ENCODE assay signal across 16 cellular contexts in genomic region chr18:46069524-46069923, GRCh38. TPM values are rescaled to one million over a fixed set of nuclear protein-coding genes. Genes with fewer than 3 reads are reported as not detected.
DNase-seq lines count a peak whose midpoint lies in the region; ATAC-seq and TF ChIP-seq lines count a peak whose summit lies in the region.
"Had no signal": no experiment of that assay in that cellular context is flagged by ENCODE, and none has a peak within 500 bp of the region (broad histone marks: within the 10 kb centered on the region; RNA-seq: fewer than 3 reads in every experiment).

No MANE protein-coding gene starts in this region.

- H3K27ac Mint-ChIP-seq in activated naive CD8-positive, alpha-beta T cell: peak overlapping the region; percentile 17
- H3K27ac Mint-ChIP-seq in activated naive CD8-positive, alpha-beta T cell treated with anti-CD3 and anti-CD28 coated beads for 36 hours: no peak overlapping the region
- H3K27ac Mint-ChIP-seq in activated T-helper 1 cell treated with anti-CD3 and anti-CD28 coated beads, Interleukin-12 subunit alpha, Interleukin-12 subunit beta, Interleukin-2, Interleukin-4 antibody, amounts not matched to agents 30 ng/mL and 10 ng/mL and 1 ng/mL, durations not matched to agents 14 hours and 24 hours and 36 hours: no peak overlapping the region
- H3K27ac Mint-ChIP-seq in immature natural killer cell: peak overlapping the region; percentile 9 to 82 (median 55)
- no peak overlapping the region for H3K27ac Mint-ChIP-seq in GM23338
- H3K27ac Mint-ChIP-seq: activated CD4-positive, alpha-beta T cell treated with anti-CD3 and anti-CD28 coated beads, Interleukin-2, amount 10 ng/mL, durations not matched to agents 7 days and 5 days; memory B cell had no signal

- no peaks in the 10 kb centered on the region for H3K27me3 Mint-ChIP-seq in activated naive CD8-positive, alpha-beta T cell
- H3K27me3 Mint-ChIP-seq in activated naive CD8-positive, alpha-beta T cell treated with anti-CD3 and anti-CD28 coated beads for 36 hours: no peaks in the 10 kb centered on the region
- peaks cover 3% of the 10 kb centered on the region for H3K27me3 Mint-ChIP-seq in activated T-helper 1 cell treated with anti-CD3 and anti-CD28 coated beads, Interleukin-12 subunit alpha, Interleukin-12 subunit beta, Interleukin-2, Interleukin-4 antibody, amounts not matched to agents 30 ng/mL and 10 ng/mL and 1 ng/mL, durations not matched to agents 14 hours and 24 hours and 36 hours (ENCODE audit: insufficient read depth)
- H3K27me3 Mint-ChIP-seq in immature natural killer cell (ENCODE audit: low read depth in 3 of 3) (peaks cover 0 to 3% (median under 1%) of the 10 kb centered on the region in 3 donors), GM23338 (ENCODE audit: insufficient read depth, low read depth, poor library complexity) (peaks cover 32% of the 10 kb centered on the region)
- H3K27me3 Mint-ChIP-seq: activated CD4-positive, alpha-beta T cell treated with anti-CD3 and anti-CD28 coated beads, Interleukin-2, amount 10 ng/mL, durations not matched to agents 7 days and 5 days; brain had no signal

- H3K27ac ChIP-seq in suprapubic skin (peak overlapping the region; percentile 39), GM23338 (ENCODE audit: low read depth) (no peak overlapping the region), stomach (peak overlapping the region in 2 of 5 donors; percentile 8 to 20), tibial nerve (no peak overlapping the region)
- H3K27ac ChIP-seq: dorsolateral prefrontal cortex had no signal

- H3K36me3 Mint-ChIP-seq in activated naive CD8-positive, alpha-beta T cell: no peaks in the 10 kb centered on the region
- peaks cover 9% of the 10 kb centered on the region for H3K36me3 Mint-ChIP-seq in activated naive CD8-positive, alpha-beta T cell treated with anti-CD3 and anti-CD28 coated beads for 36 hours
- H3K36me3 Mint-ChIP-seq in activated T-helper 1 cell treated with anti-CD3 and anti-CD28 coated beads, Interleukin-12 subunit alpha, Interleukin-12 subunit beta, Interleukin-2, Interleukin-4 antibody, amounts not matched to agents 30 ng/mL and 10 ng/mL and 1 ng/mL, durations not matched to agents 14 hours and 24 hours and 36 hours (ENCODE audit: low read depth): peaks cover 4% of the 10 kb centered on the region
- no peaks in the 10 kb centered on the region for H3K36me3 Mint-ChIP-seq in immature natural killer cell
- H3K36me3 Mint-ChIP-seq in GM23338 (ENCODE audit: low read depth): no peaks in the 10 kb centered on the region
- H3K36me3 Mint-ChIP-seq: brain, memory B cell had no signal

- H3K4me3 ChIP-seq in suprapubic skin: no peak overlapping the region
- no peak overlapping the region for H3K4me3 ChIP-seq in GM23338
- H3K4me3 ChIP-seq in stomach: peak overlapping the region in 1 of 4 donors; percentile 86
- no peak overlapping the region for H3K4me3 ChIP-seq in tibial nerve
- H3K4me3 ChIP-seq: dorsolateral prefrontal cortex had no signal

- no peaks in the 10 kb centered on the region for H3K9me3 Mint-ChIP-seq in activated naive CD8-positive, alpha-beta T cell (ENCODE audit: low read depth)
- H3K9me3 Mint-ChIP-seq in activated naive CD8-positive, alpha-beta T cell treated with anti-CD3 and anti-CD28 coated beads for 36 hours: no peaks in the 10 kb centered on the region
- no peaks in the 10 kb centered on the region for H3K9me3 Mint-ChIP-seq in activated T-helper 1 cell treated with anti-CD3 and anti-CD28 coated beads, Interleukin-12 subunit alpha, Interleukin-12 subunit beta, Interleukin-2, Interleukin-4 antibody, amounts not matched to agents 30 ng/mL and 10 ng/mL and 1 ng/mL, durations not matched to agents 14 hours and 24 hours and 36 hours
- H3K9me3 Mint-ChIP-seq in immature natural killer cell: no peaks in the 10 kb centered on the region
- H3K9me3 Mint-ChIP-seq in GM23338: no peaks in the 10 kb centered on the region

- intact Hi-C loops in activated T-helper 1 cell treated with anti-CD3 and anti-CD28 coated beads, Interleukin-12 subunit alpha, Interleukin-12 subunit beta, Interleukin-2, Interleukin-4 antibody, amounts not matched to agents 30 ng/mL and 10 ng/mL and 1 ng/mL, durations not matched to agents 14 hours and 24 hours and 36 hours (cut with micrococcal nuclease): loop anchor here (1.0 kb wide), 1 partner anchor 56 kb away; no protein-coding TSS in a partner anchor
- intact Hi-C loops in stomach (cut with DNase I; ENCODE audit: low total_unique reads): loop anchor here (10.0 kb wide), 1 partner anchor 385 kb away; no protein-coding TSS in a partner anchor

- H3K36me3 ChIP-seq in suprapubic skin (no peaks in the 10 kb centered on the region), GM23338 (ENCODE audit: insufficient read depth) (no peaks in the 10 kb centered on the region), stomach (no peaks in the 10 kb centered on the region), tibial nerve (no peaks in the 10 kb centered on the region)

- 56% methylated on average over 4 of the region's 4 CpGs for WGBS in suprapubic skin
- WGBS in stomach, 5 donors: 59 to 66% (median 63%) methylated on average over 4 of the region's 4 CpGs
- 76 to 82% methylated on average over 4 of the region's 4 CpGs for WGBS in tibial nerve, 2 donors

- peak overlapping the region; percentile 5 for H3K4me3 Mint-ChIP-seq in activated naive CD8-positive, alpha-beta T cell
- H3K4me3 Mint-ChIP-seq in activated naive CD8-positive, alpha-beta T cell treated with anti-CD3 and anti-CD28 coated beads for 36 hours: no peak overlapping the region
- H3K4me3 Mint-ChIP-seq in activated T-helper 1 cell treated with anti-CD3 and anti-CD28 coated beads, Interleukin-12 subunit alpha, Interleukin-12 subunit beta, Interleukin-2, Interleukin-4 antibody, amounts not matched to agents 30 ng/mL and 10 ng/mL and 1 ng/mL, durations not matched to agents 14 hours and 24 hours and 36 hours: peak overlapping the region; percentile 37
- H3K4me3 Mint-ChIP-seq in immature natural killer cell: peak overlapping the region; percentile 20 to 89 (median 82)
- no peak overlapping the region for H3K4me3 Mint-ChIP-seq in GM23338
- H3K4me3 Mint-ChIP-seq: activated CD4-positive, alpha-beta T cell treated with anti-CD3 and anti-CD28 coated beads, Interleukin-2, amount 10 ng/mL, durations not matched to agents 7 days and 5 days; memory B cell had no signal

- peaks cover 36% of the 10 kb centered on the region for H3K4me1 Mint-ChIP-seq in activated naive CD8-positive, alpha-beta T cell (ENCODE audit: low read depth)
- peaks cover 42% of the 10 kb centered on the region for H3K4me1 Mint-ChIP-seq in activated naive CD8-positive, alpha-beta T cell treated with anti-CD3 and anti-CD28 coated beads for 36 hours
- H3K4me1 Mint-ChIP-seq in activated T-helper 1 cell treated with anti-CD3 and anti-CD28 coated beads, Interleukin-12 subunit alpha, Interleukin-12 subunit beta, Interleukin-2, Interleukin-4 antibody, amounts not matched to agents 30 ng/mL and 10 ng/mL and 1 ng/mL, durations not matched to agents 14 hours and 24 hours and 36 hours (ENCODE audit: low read depth): peaks cover 44% of the 10 kb centered on the region
- H3K4me1 Mint-ChIP-seq in immature natural killer cell: peaks cover 55 to 58% of the 10 kb centered on the region in 2 donors
- peaks cover 2% of the 10 kb centered on the region; the same call in 2 of the 3 replicates for H3K4me1 Mint-ChIP-seq in GM23338

- H3K9me3 ChIP-seq in suprapubic skin (no peaks in the 10 kb centered on the region), stomach (no peaks in the 10 kb centered on the region), tibial nerve (peaks cover 0 to 4% (median 0%) of the 10 kb centered on the region in 4 donors)

- no peaks in the 10 kb centered on the region for H3K27me3 ChIP-seq in suprapubic skin
- peaks cover 39% of the 10 kb centered on the region for H3K27me3 ChIP-seq in GM23338 (ENCODE audit: insufficient read depth)
- no peaks in the 10 kb centered on the region for H3K27me3 ChIP-seq in stomach
- H3K27me3 ChIP-seq in tibial nerve: no peaks in the 10 kb centered on the region

- TF ChIP-seq POLR2A in suprapubic skin (IDR thresholded peaks at IDR 0.05): no peak
- no peak for TF ChIP-seq POLR2A in stomach (IDR thresholded peaks at IDR 0.05)
- TF ChIP-seq POLR2A in tibial nerve (IDR thresholded peaks at IDR 0.05): no peak

- peaks cover 7% of the 10 kb centered on the region; the same call in 1 of the 2 replicates for H3F3A ChIP-seq in GM23338 (replicated peaks; ENCODE audit: low read depth)

- TF ChIP-seq EP300 in suprapubic skin (IDR thresholded peaks at IDR 0.05) (no peak), stomach (IDR thresholded peaks at IDR 0.05) (no peak), tibial nerve (IDR thresholded peaks at IDR 0.05) (no peak)

- no peak for DNase-seq in activated naive CD8-positive, alpha-beta T cell treated with anti-CD3 and anti-CD28 coated beads for 36 hours
- no peak for DNase-seq in activated T-helper 1 cell treated with anti-CD3 and anti-CD28 coated beads, Interleukin-12 subunit alpha, Interleukin-12 subunit beta, Interleukin-2, Interleukin-4 antibody, amounts not matched to agents 30 ng/mL and 10 ng/mL and 1 ng/mL, durations not matched to agents 14 hours and 24 hours and 36 hours (ENCODE audit: low spot score)
- DNase-seq in immature natural killer cell (no peak), suprapubic skin (ENCODE audit: low spot score in 2 of 2) (no peak), GM23338 (ENCODE audit: low spot score) (no peak), stomach (no peak), tibial nerve (ENCODE audit: low spot score in 2 of 2) (no peak)
- DNase-seq: activated CD4-positive, alpha-beta T cell treated with anti-CD3 and anti-CD28 coated beads, Interleukin-2, amount 10 ng/mL, durations not matched to agents 7 days and 5 days; activated gamma-delta T cell; dorsolateral prefrontal cortex; NCI-H2107; occipital lobe; T1000 had no signal

- no peak for TF ChIP-seq CTCF in suprapubic skin (IDR thresholded peaks at IDR 0.05)
- no peak for TF ChIP-seq CTCF in GM23338 (conservative IDR thresholded peaks at IDR 0.05; ENCODE audit: low read depth in 2 of 2)
- TF ChIP-seq CTCF in stomach (IDR thresholded peaks at IDR 0.05): no peak
- TF ChIP-seq CTCF in tibial nerve (IDR thresholded peaks at IDR 0.05): no peak

- H3K79me2 ChIP-seq in GM23338 (replicated peaks; ENCODE audit: insufficient read depth): no peaks in the 10 kb centered on the region

- H3K4me2 ChIP-seq in GM23338: no peak overlapping the region

- H3K9me2 ChIP-seq in GM23338 (ENCODE audit: insufficient read depth): no peaks in the 10 kb centered on the region

- peaks cover 5% of the 10 kb centered on the region; the same call in 1 of the 2 replicates for H4K20me1 ChIP-seq in GM23338 (replicated peaks; ENCODE audit: insufficient read depth)

- no peak for ATAC-seq in GM23338

- H3K4me1 ChIP-seq in suprapubic skin (peaks cover 42% of the 10 kb centered on the region), GM23338 (ENCODE audit: insufficient read depth) (no peaks in the 10 kb centered on the region), stomach (peaks cover 17 to 57% (median 39%) of the 10 kb centered on the region in 4 donors), tibial nerve (peaks cover 0 to 30% (median 13%) of the 10 kb centered on the region in 4 donors)

- no peak overlapping the region for H2AFZ ChIP-seq in GM23338

RNA-seq across cellular contexts. Expression of gene PSTPIP2, which starts 2.5 kb away (rescaled TPM):
- 10 to 100 TPM; 21.6 to 22.0 TPM for total RNA-seq in activated naive CD8-positive, alpha-beta T cell treated with anti-CD3 and anti-CD28 coated beads for 36 hours
- 19.2 and 23.6 TPM in 2 replicates for total RNA-seq in activated T-helper 1 cell treated with anti-CD3 and anti-CD28 coated beads, Interleukin-12 subunit alpha, Interleukin-12 subunit beta, Interleukin-2, Interleukin-4 antibody, amounts not matched to agents 30 ng/mL and 10 ng/mL and 1 ng/mL, durations not matched to agents 14 hours and 24 hours and 36 hours
- polyA plus RNA-seq in immature natural killer cell (10 to 100 TPM; 27.7 to 37.7 (median 31.6) TPM), GM23338 (2016; fragmentation: Nextera tagmentation; extraction: Ambion mirVana) (1.1 and 1.4 TPM in 2 replicates), stomach (10 to 100 TPM in 1 of 3 donors, 1 to 10 TPM in 2; 6.6 to 11.0 (median 9.2) TPM)
- total RNA-seq in suprapubic skin (10 to 100 TPM in 2 of 4 donors, 1 to 10 TPM in 2; 7.5 to 33.6 (median 16.0) TPM), stomach (1 to 10 TPM; 1.2 to 7.8 (median 2.9) TPM), tibial nerve (1 to 10 TPM; 5.4 to 9.9 (median 7.1) TPM)
- 1.3 and 2.6 TPM in 2 replicates for total RNA-seq in GM23338 (2014; rRNA removed; shearing (Covaris generic))

RNA-seq across cellular contexts. Expression of gene ATP5F1A, which starts 28.6 kb away (rescaled TPM):
- 100 to 1,000 TPM; 519 to 526 TPM for total RNA-seq in activated naive CD8-positive, alpha-beta T cell treated with anti-CD3 and anti-CD28 coated beads for 36 hours
- total RNA-seq in activated T-helper 1 cell treated with anti-CD3 and anti-CD28 coated beads, Interleukin-12 subunit alpha, Interleukin-12 subunit beta, Interleukin-2, Interleukin-4 antibody, amounts not matched to agents 30 ng/mL and 10 ng/mL and 1 ng/mL, durations not matched to agents 14 hours and 24 hours and 36 hours: 412 and 420 TPM in 2 replicates
- polyA plus RNA-seq in immature natural killer cell (100 to 1,000 TPM; 429 to 774 (median 468) TPM), GM23338 (2016; fragmentation: Nextera tagmentation; extraction: Ambion mirVana) (317 and 353 TPM in 2 replicates), stomach (100 to 1,000 TPM; 275 to 406 (median 372) TPM)
- total RNA-seq in suprapubic skin (100 to 1,000 TPM; 250 to 584 (median 489) TPM), stomach (100 to 1,000 TPM in 4 of 5 donors, 10 to 100 TPM in 1; 82.9 to 631 (median 583) TPM), tibial nerve (100 to 1,000 TPM; 248 to 381 (median 315) TPM)
- 718 and 822 TPM in 2 replicates for total RNA-seq in GM23338 (2014; rRNA removed; shearing (Covaris generic))

RNA-seq across cellular contexts. Expression of gene HAUS1, which starts 34.7 kb away (rescaled TPM):
- total RNA-seq in activated naive CD8-positive, alpha-beta T cell treated with anti-CD3 and anti-CD28 coated beads for 36 hours: 10 to 100 TPM; 61.1 to 66.3 TPM
- 41.8 and 42.1 TPM in 2 replicates for total RNA-seq in activated T-helper 1 cell treated with anti-CD3 and anti-CD28 coated beads, Interleukin-12 subunit alpha, Interleukin-12 subunit beta, Interleukin-2, Interleukin-4 antibody, amounts not matched to agents 30 ng/mL and 10 ng/mL and 1 ng/mL, durations not matched to agents 14 hours and 24 hours and 36 hours
- polyA plus RNA-seq in immature natural killer cell (10 to 100 TPM; 33.3 to 54.1 (median 44.3) TPM), GM23338 (2016; fragmentation: Nextera tagmentation; extraction: Ambion mirVana) (200 and 216 TPM in 2 replicates), stomach (10 to 100 TPM; 23.5 to 32.1 (median 28.6) TPM)
- total RNA-seq in suprapubic skin (10 to 100 TPM; 17.0 to 43.6 (median 29.2) TPM), stomach (10 to 100 TPM in 2 of 5 donors, 1 to 10 TPM in 2, not detected in 1; 2.2 to 32.3 (median 16.7) TPM), tibial nerve (10 to 100 TPM; 21.2 to 37.3 (median 28.1) TPM)
- total RNA-seq in GM23338 (2014; rRNA removed; shearing (Covaris generic)): 83.0 and 163 TPM in 2 replicates

Comparison
In these comparisons a context has a peak if more than half of its experiments do, and no peak if none do; other contexts are left out.
1. H3K27ac Mint-ChIP-seq: peak in activated naive CD8-positive, alpha-beta T cell (single experiment) and immature natural killer cell (6 of 6); none in activated naive CD8-positive, alpha-beta T cell treated with anti-CD3 and anti-CD28 coated beads for 36 hours (single experiment), activated T-helper 1 cell treated with anti-CD3 and anti-CD28 coated beads, Interleukin-12 subunit alpha, Interleukin-12 subunit beta, Interleukin-2, Interleukin-4 antibody, amounts not matched to agents 30 ng/mL and 10 ng/mL and 1 ng/mL, durations not matched to agents 14 hours and 24 hours and 36 hours (single experiment) and GM23338 (single experiment).
2. H3K4me3 Mint-ChIP-seq: peak in activated naive CD8-positive, alpha-beta T cell (single experiment), activated T-helper 1 cell treated with anti-CD3 and anti-CD28 coated beads, Interleukin-12 subunit alpha, Interleukin-12 subunit beta, Interleukin-2, Interleukin-4 antibody, amounts not matched to agents 30 ng/mL and 10 ng/mL and 1 ng/mL, durations not matched to agents 14 hours and 24 hours and 36 hours (single experiment) and immature natural killer cell (5 of 5); none in activated naive CD8-positive, alpha-beta T cell treated with anti-CD3 and anti-CD28 coated beads for 36 hours (single experiment) and GM23338 (single experiment).